Comparison of ENCODE assay signal across 12 cellular contexts in genomic region chr19:19485161-19485997, GRCh38. TPM values are rescaled to one million over a fixed set of nuclear protein-coding genes. Genes with fewer than 3 reads are reported as not detected.
DNase-seq lines count a peak whose midpoint lies in the region; ATAC-seq and TF ChIP-seq lines count a peak whose summit lies in the region.
"Had no signal": no experiment of that assay in that cellular context is flagged by ENCODE, and none has a peak within 500 bp of the region (broad histone marks: within the 10 kb centered on the region; RNA-seq: fewer than 3 reads in every experiment).

No MANE protein-coding gene starts in this region.

- no peaks in the 10 kb centered on the region for H3K27me3 ChIP-seq in endodermal cell (ENCODE audit: control insufficient read depth, insufficient read depth, low read length, poor library complexity, severe bottlenecking)

- no peak overlapping the region for H3K9ac ChIP-seq in endodermal cell (ENCODE audit: extremely low read depth, low read length, poor library complexity, severe bottlenecking)

- TF ChIP-seq POLR2A in NB4 (IDR thresholded peaks at IDR 0.05; ENCODE audit: extremely low read depth, insufficient read length) = no peak

- H3K4me3 Mint-ChIP-seq in endodermal cell = no peak overlapping the region
- H3K4me3 Mint-ChIP-seq in nephron progenitor cell = peak overlapping the region; percentile 40

- H3K27me3 Mint-ChIP-seq in endodermal cell (ENCODE audit: insufficient read depth) (no peaks in the 10 kb centered on the region), nephron progenitor cell (ENCODE audit: low read depth, poor library complexity) (no peaks in the 10 kb centered on the region)

- TF ChIP-seq CTCF in NB4 (IDR thresholded peaks at IDR 0.05; ENCODE audit: low read depth, low read length) (no peak), endodermal cell (conservative IDR thresholded peaks at IDR 0.05) (no peak), nephron progenitor cell (IDR thresholded peaks at IDR 0.05) (no peak)

- H3K9me3 ChIP-seq in endodermal cell (ENCODE audit: control insufficient read depth, low read length) = no peaks in the 10 kb centered on the region

- H3K27ac ChIP-seq in endodermal cell (ENCODE audit: low read depth, low read length) = peak overlapping the region; percentile 63

- H3K36me3 ChIP-seq in endodermal cell (ENCODE audit: control insufficient read depth, insufficient read depth, low read length) = peaks cover 32% of the 10 kb centered on the region

- H3K9me3 Mint-ChIP-seq in endodermal cell (no peaks in the 10 kb centered on the region), nephron progenitor cell (no peaks in the 10 kb centered on the region)

- WGBS in endodermal cell (ENCODE audit: insufficient coverage in 1 of 2, insufficient read length in 1 of 2), 2 experiments = 93 to 95% methylated on average over 10 to 15 of the region's 15 CpGs

- H3K27ac Mint-ChIP-seq in endodermal cell (peak overlapping the region; percentile 61), nephron progenitor cell (peak overlapping the region; percentile 98)

- H3K36me3 Mint-ChIP-seq in endodermal cell (ENCODE audit: low read depth) (peaks cover 16% of the 10 kb centered on the region), nephron progenitor cell (ENCODE audit: low read depth) (peaks cover 4% of the 10 kb centered on the region)

- H3K4me1 Mint-ChIP-seq in endodermal cell (peaks cover 39% of the 10 kb centered on the region), nephron progenitor cell (peaks cover 89% of the 10 kb centered on the region)

- peaks cover 13% of the 10 kb centered on the region for H3K4me1 ChIP-seq in endodermal cell (ENCODE audit: control insufficient read depth, insufficient read depth, low read length)

- DNase-seq in EH (ENCODE audit: low read depth) = peak; percentile 52
- peak; percentile 58 for DNase-seq in NB4 (ENCODE audit: low read depth)
- no peak for DNase-seq in endodermal cell
- DNase-seq in nephron progenitor cell = no peak
- DNase-seq in COLO829 (ENCODE audit: low spot score) = no peak
- DNase-seq in OCI-M2 (lab: John Stamatoyannopoulos, UW; ENCODE audit: unreplicated experiment) = no peak
- DNase-seq: activated CD4-positive, alpha-beta T cell treated with anti-CD3 and anti-CD28 coated beads, Interleukin-2, amount 50 U/mL, for 48 hours; NCI-H82; stimulated activated CD4-positive, alpha-beta T cell treated with anti-CD3 and anti-CD28 coated beads, Interleukin-2, amount 100 ng/mL, for 48 hours had no signal

- H3K4me3 ChIP-seq in NB4 (ENCODE audit: low read depth, low read length) (no peak overlapping the region), endodermal cell (ENCODE audit: low read length) (no peak overlapping the region)
- H3K4me3 ChIP-seq: lung had no signal

- ATAC-seq in HG03280 (IDR thresholded peaks at IDR 0.05; ENCODE audit: unreplicated experiment) (no peak), GM18909 (IDR thresholded peaks at IDR 0.05; ENCODE audit: poor library complexity, unreplicated experiment) (no peak)

RNA-seq across cellular contexts. Expression of gene TSSK6, which starts 30.0 kb away (rescaled TPM):
- total RNA-seq in endodermal cell = 1 to 10 TPM; 2.9 to 5.0 TPM
- 3.5 TPM for polyA plus RNA-seq in endodermal cell (2013, experiment 1 of 2)
- 2.5 TPM for polyA plus RNA-seq in endodermal cell (2013, experiment 2 of 2)

RNA-seq across cellular contexts. Expression of gene NDUFA13, which starts 30.6 kb away (rescaled TPM):
- 100 to 1,000 TPM; 408 to 446 TPM for total RNA-seq in endodermal cell
- polyA plus RNA-seq in endodermal cell (2013, experiment 1 of 2) = 206 TPM
- polyA plus RNA-seq in endodermal cell (2013, experiment 2 of 2) = 187 TPM

RNA-seq across cellular contexts. Expression of gene YJEFN3, which starts 43.3 kb away (rescaled TPM):
- total RNA-seq in endodermal cell = 10 to 100 TPM in 1 of 2 donors, 1 to 10 TPM in 1; 7.3 to 12.6 TPM
- polyA plus RNA-seq in endodermal cell (2013, experiment 1 of 2) = 9.3 TPM
- 7.2 TPM for polyA plus RNA-seq in endodermal cell (2013, experiment 2 of 2)

RNA-seq across cellular contexts. Expression of gene CILP2, which starts 52.7 kb away (rescaled TPM):
- 1 to 10 TPM; 3.6 to 9.9 TPM for total RNA-seq in endodermal cell
- polyA plus RNA-seq in endodermal cell (2013, experiment 1 of 2) = 6.4 TPM
- 6.4 TPM for polyA plus RNA-seq in endodermal cell (2013, experiment 2 of 2)

Comparison
In these comparisons a context has a peak if more than half of its experiments do, and no peak if none do; other contexts are left out.
1. DNase-seq: peak in EH (single experiment) and NB4 (single experiment); none in endodermal cell (single experiment), nephron progenitor cell (single experiment), COLO829 (single experiment) and OCI-M2 (single experiment).